ENCODE assay signal across 10 cellular contexts in genomic region chr2:231597014-231597611, GRCh38. TPM values are rescaled to one million over a fixed set of nuclear protein-coding genes. Genes with fewer than 3 reads are reported as not detected.
A peak's percentile ranks its signal among the peaks of the same experiment; 100 is the strongest.
DNase-seq lines count a peak whose midpoint lies in the region; ATAC-seq and TF ChIP-seq lines count a peak whose summit lies in the region.
"Had no signal": no experiment of that assay in that cellular context is flagged by ENCODE, and none has a peak within 500 bp of the region (broad histone marks: within the 10 kb centered on the region; RNA-seq: fewer than 3 reads in every experiment).

No MANE protein-coding gene starts in this region.

- no peak overlapping the region for H3K9ac ChIP-seq in fibroblast of lung (ENCODE audit: insufficient read depth, low read length)
- peak overlapping the region; percentile 33 to 57 (median 38) for H3K9ac ChIP-seq in skeletal muscle tissue (ENCODE audit: low read depth in 1 of 3, low read length in 3 of 3)

- H3K79me2 ChIP-seq in fibroblast of lung (ENCODE audit: control insufficient read depth, insufficient read depth, low read length) = no peaks in the 10 kb centered on the region

- H3K4me3 ChIP-seq in fibroblast of lung (replicated peaks in 1 of 4; ENCODE audit: control extremely low read depth in 1 of 4, insufficient read depth in 1 of 4, low read depth in 3 of 4, low read length in 4 of 4) (no peak overlapping the region), skeletal muscle tissue (ENCODE audit: low read length in 3 of 3) (peak overlapping the region in 2 of 3 donors; percentile 41 to 49)

- H3K27me3 ChIP-seq in fibroblast of lung (ENCODE audit: control insufficient read depth, insufficient read depth, low read length) (no peaks in the 10 kb centered on the region), skeletal muscle tissue (ENCODE audit: control insufficient read depth in 3 of 3, insufficient read depth in 3 of 3, low read length in 3 of 3) (peaks cover 0 to 3% (median 3%) of the 10 kb centered on the region in 3 donors)

- H2AFZ ChIP-seq in fibroblast of lung (ENCODE audit: low read length) = peak overlapping the region; percentile 13

- TF ChIP-seq CTCF in fibroblast of lung (conservative IDR thresholded peaks at IDR 0.05 in 1 of 2, IDR thresholded peaks at IDR 0.05 in 1 of 2; ENCODE audit: low read depth in 1 of 2, low read length in 2 of 2) = no peak

- H3K36me3 ChIP-seq in fibroblast of lung (ENCODE audit: control insufficient read depth, insufficient read depth, low read length) (no peaks in the 10 kb centered on the region), skeletal muscle tissue (ENCODE audit: control insufficient read depth in 3 of 3, insufficient read depth in 3 of 3, low read length in 3 of 3) (no peaks in the 10 kb centered on the region)

- H3K4me2 ChIP-seq in fibroblast of lung (ENCODE audit: extremely low read depth, insufficient read depth, low read length) = peak overlapping the region; percentile 38

- H3K9me3 ChIP-seq in fibroblast of lung (ENCODE audit: control insufficient read depth, insufficient read depth, low read depth, low read length) = no peaks in the 10 kb centered on the region
- no peaks in the 10 kb centered on the region for H3K9me3 ChIP-seq in skeletal muscle tissue (ENCODE audit: control insufficient read depth in 3 of 3, low read length in 3 of 3)

- ATAC-seq in GM19035 (IDR thresholded peaks at IDR 0.05; ENCODE audit: unreplicated experiment) (peak; percentile 91), HG03439 (IDR thresholded peaks at IDR 0.05; ENCODE audit: unreplicated experiment) (peak; percentile 75), GM18505 (IDR thresholded peaks at IDR 0.05; ENCODE audit: unreplicated experiment) (no peak), HG03457 (IDR thresholded peaks at IDR 0.05; ENCODE audit: unreplicated experiment) (no peak)

- H3K27ac ChIP-seq in fibroblast of lung (ENCODE audit: insufficient read depth, low read length) = peak overlapping the region; percentile 0
- H3K27ac ChIP-seq in skeletal muscle tissue (ENCODE audit: low read depth, low read length) = peak overlapping the region; percentile 72

- no peak for TF ChIP-seq POLR2A in GM18505 (IDR thresholded peaks at IDR 0.05; ENCODE audit: borderline replicate concordance, extremely low read depth, insufficient read depth, insufficient read length)

- H3K4me1 ChIP-seq in fibroblast of lung (ENCODE audit: control insufficient read depth, extremely low read depth, insufficient read depth, low read length) = peaks cover 3% of the 10 kb centered on the region
- H3K4me1 ChIP-seq in skeletal muscle tissue (ENCODE audit: control insufficient read depth in 3 of 3, insufficient read depth in 3 of 3, low read length in 3 of 3) = peaks cover 8 to 23% (median 11%) of the 10 kb centered on the region in 3 donors

- no peaks in the 10 kb centered on the region for H4K20me1 ChIP-seq in fibroblast of lung (ENCODE audit: control insufficient read depth, extremely low read depth, insufficient read depth, low read length)

- DNase-seq in fibroblast of lung (ENCODE audit: low read depth in 2 of 2) = peak; percentile 33 to 34
- no peak for DNase-seq in activated CD4-positive, CD25-positive, alpha-beta regulatory T cell treated with anti-CD3 and anti-CD28 coated beads, Interleukin-2, amount 50 U/mL, for 72 hours
- DNase-seq in COLO668 (lab: John Stamatoyannopoulos, UW; ENCODE audit: unreplicated experiment) = no peak
- DNase-seq: activated CD4-positive, CD25-positive, alpha-beta regulatory T cell had no signal

RNA-seq across cellular contexts. Expression of gene TEX44, which starts 4.4 kb away (rescaled TPM):
- total RNA-seq in fibroblast of lung = not detected in 2 replicates
- polyA plus RNA-seq in fibroblast of lung = not detected in 2 replicates
- not detected in 2 replicates for polyA plus RNA-seq in fibroblast of lung (2012)
- polyA minus RNA-seq in fibroblast of lung (ENCODE audit: low replicate concordance) = not detected in 2 replicates
- not detected for total RNA-seq in skeletal muscle tissue
- total RNA-seq: liver had no signal
- polyA plus RNA-seq: liver had no signal

Comparison
In these comparisons a context has a peak if more than half of its experiments do, and no peak if none do; other contexts are left out.
1. ATAC-seq: peak in GM19035 (single experiment) and HG03439 (single experiment); none in GM18505 (single experiment) and HG03457 (single experiment).
2. DNase-seq: peak in fibroblast of lung (2 of 2); none in activated CD4-positive, CD25-positive, alpha-beta regulatory T cell treated with anti-CD3 and anti-CD28 coated beads, Interleukin-2, amount 50 U/mL, for 72 hours (single experiment) and COLO668 (single experiment).
3. H3K4me3 ChIP-seq: peak in skeletal muscle tissue (2 of 3); none in fibroblast of lung (0 of 4).